ENCODE assay signal across 18 cellular contexts in genomic region chr15:83299462-83299861, GRCh38. TPM values are rescaled to one million over a fixed set of nuclear protein-coding genes. Genes with fewer than 3 reads are reported as not detected.
"Had no signal": no experiment of that assay in that cellular context is flagged by ENCODE, and none has a peak within 500 bp of the region (broad histone marks: within the 10 kb centered on the region; RNA-seq: fewer than 3 reads in every experiment).

No MANE protein-coding gene starts in this region.

- H3K36me3 Mint-ChIP-seq: activated naive CD8-positive, alpha-beta T cell treated with anti-CD3 and anti-CD28 coated beads for 36 hours had no signal

- DNase-seq: activated CD4-positive, alpha-beta T cell treated with anti-CD3 and anti-CD28 coated beads, Interleukin-2, amount 10 ng/mL, durations not matched to agents 7 days and 5 days; activated naive CD8-positive, alpha-beta T cell treated with anti-CD3 and anti-CD28 coated beads for 36 hours; amygdala; body of pancreas; esophagus squamous epithelium; islet precursor cell; midbrain; psoas muscle; stimulated activated naive CD8-positive, alpha-beta T cell treated with anti-CD3 and anti-CD28 coated beads, Interleukin-15, Interleukin-2, amounts not matched to agents 100 U/mL and 50 U/mL, for 24 hours had no signal

- H3K36me3 ChIP-seq: esophagus squamous epithelium had no signal

- H3K9me3 ChIP-seq: body of pancreas, esophagus squamous epithelium, psoas muscle had no signal

- H3K4me1 Mint-ChIP-seq: activated CD4-positive, alpha-beta T cell treated with anti-CD3 and anti-CD28 coated beads, Interleukin-2, amount 10 ng/mL, durations not matched to agents 7 days and 5 days; activated naive CD8-positive, alpha-beta T cell treated with anti-CD3 and anti-CD28 coated beads for 36 hours; central memory CD8-positive, alpha-beta T cell had no signal

- H3K4me3 ChIP-seq: body of pancreas, coronary artery, esophagus squamous epithelium, hepatocyte, psoas muscle had no signal

- H3K9me3 Mint-ChIP-seq: activated CD4-positive, alpha-beta T cell treated with anti-CD3 and anti-CD28 coated beads, Interleukin-2, amount 10 ng/mL, durations not matched to agents 7 days and 5 days; activated naive CD8-positive, alpha-beta T cell treated with anti-CD3 and anti-CD28 coated beads for 36 hours; activated T-helper 1 cell treated with anti-CD3 and anti-CD28 coated beads, Interleukin-12 subunit alpha, Interleukin-12 subunit beta, Interleukin-2, Interleukin-4 antibody, amounts not matched to agents 30 ng/mL and 10 ng/mL and 1 ng/mL, durations not matched to agents 14 hours and 24 hours and 36 hours; central memory CD8-positive, alpha-beta T cell; T-helper 2 cell treated with Interferon-gamma antibody and Interleukin-4, amounts not matched to agents 5 μg/mL and 100 μg/mL, for 36 hours had no signal

- H3K27ac Mint-ChIP-seq: activated CD4-positive, alpha-beta T cell treated with anti-CD3 and anti-CD28 coated beads, Interleukin-2, amount 10 ng/mL, durations not matched to agents 7 days and 5 days; activated naive CD8-positive, alpha-beta T cell treated with anti-CD3 and anti-CD28 coated beads for 36 hours; activated T-helper 1 cell treated with anti-CD3 and anti-CD28 coated beads, Interleukin-12 subunit alpha, Interleukin-12 subunit beta, Interleukin-2, Interleukin-4 antibody, amounts not matched to agents 30 ng/mL and 10 ng/mL and 1 ng/mL, durations not matched to agents 14 hours and 24 hours and 36 hours; T-helper 2 cell treated with Interferon-gamma antibody and Interleukin-4, amounts not matched to agents 5 μg/mL and 100 μg/mL, for 36 hours; type B pancreatic cell had no signal

- H3K4me1 ChIP-seq: body of pancreas, psoas muscle had no signal

- H3K27me3 ChIP-seq: body of pancreas, hepatocyte had no signal

- H3K27ac ChIP-seq: body of pancreas, coronary artery, esophagus squamous epithelium, hepatocyte, psoas muscle had no signal

- H3K4me3 Mint-ChIP-seq: activated CD4-positive, alpha-beta T cell treated with anti-CD3 and anti-CD28 coated beads, Interleukin-2, amount 10 ng/mL, durations not matched to agents 7 days and 5 days; activated naive CD8-positive, alpha-beta T cell treated with anti-CD3 and anti-CD28 coated beads for 36 hours; activated T-helper 1 cell treated with anti-CD3 and anti-CD28 coated beads, Interleukin-12 subunit alpha, Interleukin-12 subunit beta, Interleukin-2, Interleukin-4 antibody, amounts not matched to agents 30 ng/mL and 10 ng/mL and 1 ng/mL, durations not matched to agents 14 hours and 24 hours and 36 hours; central memory CD8-positive, alpha-beta T cell; T-helper 2 cell treated with Interferon-gamma antibody and Interleukin-4, amounts not matched to agents 5 μg/mL and 100 μg/mL, for 36 hours; type B pancreatic cell had no signal

- ATAC-seq: body of pancreas; psoas muscle; sciatic nerve; stimulated activated naive CD8-positive, alpha-beta T cell treated with anti-CD3 and anti-CD28 coated beads, Interleukin-15, Interleukin-2, amounts not matched to agents 100 U/mL and 50 U/mL, for 24 hours had no signal

RNA-seq across cellular contexts. Expression of gene BNC1, which starts 15.0 kb away (rescaled TPM):
- total RNA-seq: activated CD4-positive, alpha-beta T cell treated with anti-CD3 and anti-CD28 coated beads, Interleukin-2, amount 10 ng/mL, durations not matched to agents 7 days and 5 days; activated CD8-positive, alpha-beta memory T cell treated with anti-CD3 and anti-CD28 coated beads for 36 hours; activated naive CD8-positive, alpha-beta T cell treated with anti-CD3 and anti-CD28 coated beads for 36 hours; activated T-helper 1 cell treated with anti-CD3 and anti-CD28 coated beads, Interleukin-12 subunit alpha, Interleukin-12 subunit beta, Interleukin-2, Interleukin-4 antibody, amounts not matched to agents 30 ng/mL and 10 ng/mL and 1 ng/mL, durations not matched to agents 14 hours and 24 hours and 36 hours had no signal
- polyA plus RNA-seq: neural cell had no signal
